ENCODE assay signal across 1 cellular context in the genomic region with DNA sequence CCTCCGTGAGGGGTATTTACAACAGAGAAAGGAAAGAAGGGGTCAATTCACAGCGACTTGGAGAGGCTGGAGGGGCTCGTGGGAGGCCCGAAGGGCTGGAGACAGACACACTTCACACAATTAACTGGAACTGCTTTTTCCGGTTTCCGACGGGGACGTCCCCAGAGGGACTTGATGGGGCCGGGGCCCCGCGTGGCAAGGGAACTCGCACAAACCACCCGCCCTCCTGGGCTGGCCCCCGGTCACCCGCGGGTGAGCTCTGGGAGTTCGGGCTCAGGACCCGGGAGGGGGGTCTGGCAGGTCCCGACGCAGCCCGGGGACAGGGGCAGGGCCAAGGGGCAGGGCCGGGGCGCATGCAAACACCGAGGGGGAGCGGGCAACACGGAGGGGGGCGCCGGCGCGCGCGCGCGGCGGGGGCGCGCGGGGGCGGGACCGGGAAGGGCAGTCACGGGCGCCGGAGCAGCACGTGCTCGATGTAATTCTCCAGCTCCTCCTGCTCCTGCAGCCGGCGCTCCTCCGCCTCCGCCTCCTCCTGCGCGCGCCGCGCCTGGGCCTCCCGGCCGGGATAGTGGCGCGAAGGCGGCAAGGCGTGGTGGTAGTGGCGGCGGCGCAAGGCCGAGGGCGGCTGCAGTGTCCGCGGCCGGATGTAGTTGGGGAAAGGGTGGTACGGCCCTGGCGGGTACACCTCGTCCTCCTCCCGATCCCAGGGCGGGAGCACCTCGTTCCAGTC.
TF ChIP-seq lines count a peak whose summit lies in the region.

No MANE protein-coding gene starts in this region.

TF ChIP-seq in HEK293, 187 proteins besides CTCF, POLR2A, EP300 and RAD21 (continued from another document and continues in another):
- TF ChIP-seq KLF7 (tag by site-specific recombination; IDR thresholded peaks at IDR 0.05; ENCODE audit: borderline replicate concordance), result no peak
- TF ChIP-seq, protein P1, sequence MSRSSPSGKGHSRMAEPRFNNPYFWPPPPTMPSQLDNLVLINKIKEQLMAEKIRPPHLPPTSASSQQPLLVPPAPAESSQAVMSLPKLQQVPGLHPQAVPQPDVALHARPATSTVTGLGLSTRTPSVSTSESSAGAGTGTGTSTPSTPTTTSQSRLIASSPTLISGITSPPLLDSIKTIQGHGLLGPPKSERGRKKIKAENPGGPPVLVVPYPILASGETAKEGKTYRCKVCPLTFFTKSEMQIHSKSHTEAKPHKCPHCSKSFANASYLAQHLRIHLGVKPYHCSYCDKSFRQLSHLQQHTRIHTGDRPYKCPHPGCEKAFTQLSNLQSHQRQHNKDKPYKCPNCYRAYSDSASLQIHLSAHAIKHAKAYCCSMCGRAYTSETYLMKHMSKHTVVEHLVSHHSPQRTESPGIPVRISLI (tag by site-specific recombination; IDR thresholded peaks at IDR 0.05), result no peak
- no peak for TF ChIP-seq ZNF837 (tag by site-specific recombination; IDR thresholded peaks at IDR 0.05)
- TF ChIP-seq GLIS2 (tag by site-specific recombination; IDR thresholded peaks at IDR 0.05), result peak; percentile 85
- no peak for TF ChIP-seq ZNF248 (tag by site-specific recombination; IDR thresholded peaks at IDR 0.05)
- TF ChIP-seq ZNF157 (tag by site-specific recombination; IDR thresholded peaks at IDR 0.05), result no peak
- TF ChIP-seq, protein P2, sequence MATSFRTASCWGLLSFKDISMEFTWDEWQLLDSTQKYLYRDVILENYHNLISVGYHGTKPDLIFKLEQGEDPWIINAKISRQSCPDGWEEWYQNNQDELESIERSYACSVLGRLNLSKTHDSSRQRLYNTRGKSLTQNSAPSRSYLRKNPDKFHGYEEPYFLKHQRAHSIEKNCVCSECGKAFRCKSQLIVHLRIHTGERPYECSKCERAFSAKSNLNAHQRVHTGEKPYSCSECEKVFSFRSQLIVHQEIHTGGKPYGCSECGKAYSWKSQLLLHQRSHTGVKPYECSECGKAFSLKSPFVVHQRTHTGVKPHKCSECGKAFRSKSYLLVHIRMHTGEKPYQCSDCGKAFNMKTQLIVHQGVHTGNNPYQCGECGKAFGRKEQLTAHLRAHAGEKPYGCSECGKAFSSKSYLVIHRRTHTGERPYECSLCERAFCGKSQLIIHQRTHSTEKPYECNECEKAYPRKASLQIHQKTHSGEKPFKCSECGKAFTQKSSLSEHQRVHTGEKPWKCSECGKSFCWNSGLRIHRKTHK (tag by site-specific recombination; IDR thresholded peaks at IDR 0.05), result no peak
- TF ChIP-seq ZNF341 (tag by site-specific recombination; IDR thresholded peaks at IDR 0.05; ENCODE audit: low read depth), result no peak; the same call in 1 of the 2 replicates
- TF ChIP-seq, protein P3, sequence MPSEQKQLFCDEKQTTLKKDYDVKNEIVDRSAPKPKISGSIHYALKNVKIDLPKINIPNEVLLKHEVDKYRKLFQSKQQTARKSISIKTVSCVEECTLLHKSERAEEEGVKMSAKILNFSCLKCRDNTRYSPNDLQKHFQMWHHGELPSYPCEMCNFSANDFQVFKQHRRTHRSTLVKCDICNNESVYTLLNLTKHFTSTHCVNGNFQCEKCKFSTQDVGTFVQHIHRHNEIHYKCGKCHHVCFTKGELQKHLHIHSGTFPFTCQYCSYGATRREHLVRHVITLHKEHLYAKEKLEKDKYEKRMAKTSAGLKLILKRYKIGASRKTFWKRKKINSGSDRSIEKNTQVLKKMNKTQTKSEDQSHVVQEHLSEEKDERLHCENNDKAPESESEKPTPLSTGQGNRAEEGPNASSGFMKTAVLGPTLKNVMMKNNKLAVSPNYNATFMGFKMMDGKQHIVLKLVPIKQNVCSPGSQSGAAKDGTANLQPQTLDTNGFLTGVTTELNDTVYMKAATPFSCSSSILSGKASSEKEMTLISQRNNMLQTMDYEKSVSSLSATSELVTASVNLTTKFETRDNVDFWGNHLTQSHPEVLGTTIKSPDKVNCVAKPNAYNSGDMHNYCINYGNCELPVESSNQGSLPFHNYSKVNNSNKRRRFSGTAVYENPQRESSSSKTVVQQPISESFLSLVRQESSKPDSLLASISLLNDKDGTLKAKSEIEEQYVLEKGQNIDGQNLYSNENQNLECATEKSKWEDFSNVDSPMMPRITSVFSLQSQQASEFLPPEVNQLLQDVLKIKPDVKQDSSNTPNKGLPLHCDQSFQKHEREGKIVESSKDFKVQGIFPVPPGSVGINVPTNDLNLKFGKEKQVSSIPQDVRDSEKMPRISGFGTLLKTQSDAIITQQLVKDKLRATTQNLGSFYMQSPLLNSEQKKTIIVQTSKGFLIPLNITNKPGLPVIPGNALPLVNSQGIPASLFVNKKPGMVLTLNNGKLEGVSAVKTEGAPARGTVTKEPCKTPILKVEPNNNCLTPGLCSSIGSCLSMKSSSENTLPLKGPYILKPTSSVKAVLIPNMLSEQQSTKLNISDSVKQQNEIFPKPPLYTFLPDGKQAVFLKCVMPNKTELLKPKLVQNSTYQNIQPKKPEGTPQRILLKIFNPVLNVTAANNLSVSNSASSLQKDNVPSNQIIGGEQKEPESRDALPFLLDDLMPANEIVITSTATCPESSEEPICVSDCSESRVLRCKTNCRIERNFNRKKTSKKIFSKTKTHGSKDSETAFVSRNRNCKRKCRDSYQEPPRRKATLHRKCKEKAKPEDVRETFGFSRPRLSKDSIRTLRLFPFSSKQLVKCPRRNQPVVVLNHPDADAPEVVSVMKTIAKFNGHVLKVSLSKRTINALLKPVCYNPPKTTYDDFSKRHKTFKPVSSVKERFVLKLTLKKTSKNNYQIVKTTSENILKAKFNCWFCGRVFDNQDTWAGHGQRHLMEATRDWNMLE (tag by site-specific recombination; conservative IDR thresholded peaks at IDR 0.05; ENCODE audit: low read depth), result no peak
- no peak for TF ChIP-seq ZNF146 (tag by site-specific recombination; IDR thresholded peaks at IDR 0.05)
- no peak for TF ChIP-seq ZNF404 (tag by site-specific recombination; IDR thresholded peaks at IDR 0.05)
- TF ChIP-seq, protein P4, sequence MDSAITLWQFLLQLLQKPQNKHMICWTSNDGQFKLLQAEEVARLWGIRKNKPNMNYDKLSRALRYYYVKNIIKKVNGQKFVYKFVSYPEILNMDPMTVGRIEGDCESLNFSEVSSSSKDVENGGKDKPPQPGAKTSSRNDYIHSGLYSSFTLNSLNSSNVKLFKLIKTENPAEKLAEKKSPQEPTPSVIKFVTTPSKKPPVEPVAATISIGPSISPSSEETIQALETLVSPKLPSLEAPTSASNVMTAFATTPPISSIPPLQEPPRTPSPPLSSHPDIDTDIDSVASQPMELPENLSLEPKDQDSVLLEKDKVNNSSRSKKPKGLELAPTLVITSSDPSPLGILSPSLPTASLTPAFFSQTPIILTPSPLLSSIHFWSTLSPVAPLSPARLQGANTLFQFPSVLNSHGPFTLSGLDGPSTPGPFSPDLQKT (IDR thresholded peaks at IDR 0.05; ENCODE audit: borderline replicate concordance, low read depth, low read length), result no peak
- no peak for TF ChIP-seq ZNF121 (tag by site-specific recombination; IDR thresholded peaks at IDR 0.05)
- no peak for TF ChIP-seq ZNF138 (tag by site-specific recombination; IDR thresholded peaks at IDR 0.05; ENCODE audit: borderline replicate concordance)
- no peak for TF ChIP-seq RBAK (tag by site-specific recombination; IDR thresholded peaks at IDR 0.05)
- TF ChIP-seq, protein P5, sequence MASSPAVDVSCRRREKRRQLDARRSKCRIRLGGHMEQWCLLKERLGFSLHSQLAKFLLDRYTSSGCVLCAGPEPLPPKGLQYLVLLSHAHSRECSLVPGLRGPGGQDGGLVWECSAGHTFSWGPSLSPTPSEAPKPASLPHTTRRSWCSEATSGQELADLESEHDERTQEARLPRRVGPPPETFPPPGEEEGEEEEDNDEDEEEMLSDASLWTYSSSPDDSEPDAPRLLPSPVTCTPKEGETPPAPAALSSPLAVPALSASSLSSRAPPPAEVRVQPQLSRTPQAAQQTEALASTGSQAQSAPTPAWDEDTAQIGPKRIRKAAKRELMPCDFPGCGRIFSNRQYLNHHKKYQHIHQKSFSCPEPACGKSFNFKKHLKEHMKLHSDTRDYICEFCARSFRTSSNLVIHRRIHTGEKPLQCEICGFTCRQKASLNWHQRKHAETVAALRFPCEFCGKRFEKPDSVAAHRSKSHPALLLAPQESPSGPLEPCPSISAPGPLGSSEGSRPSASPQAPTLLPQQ (tag by site-specific recombination; IDR thresholded peaks at IDR 0.05), result no peak
- TF ChIP-seq ZNF292 (tag by site-specific recombination; IDR thresholded peaks at IDR 0.05; ENCODE audit: borderline replicate concordance, low read depth), result no peak
- TF ChIP-seq ZEB2 (tag by site-specific recombination; IDR thresholded peaks at IDR 0.05), result no peak
- TF ChIP-seq, protein P6, sequence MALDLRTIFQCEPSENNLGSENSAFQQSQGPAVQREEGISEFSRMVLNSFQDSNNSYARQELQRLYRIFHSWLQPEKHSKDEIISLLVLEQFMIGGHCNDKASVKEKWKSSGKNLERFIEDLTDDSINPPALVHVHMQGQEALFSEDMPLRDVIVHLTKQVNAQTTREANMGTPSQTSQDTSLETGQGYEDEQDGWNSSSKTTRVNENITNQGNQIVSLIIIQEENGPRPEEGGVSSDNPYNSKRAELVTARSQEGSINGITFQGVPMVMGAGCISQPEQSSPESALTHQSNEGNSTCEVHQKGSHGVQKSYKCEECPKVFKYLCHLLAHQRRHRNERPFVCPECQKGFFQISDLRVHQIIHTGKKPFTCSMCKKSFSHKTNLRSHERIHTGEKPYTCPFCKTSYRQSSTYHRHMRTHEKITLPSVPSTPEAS (tag by site-specific recombination; IDR thresholded peaks at IDR 0.05), result no peak
- TF ChIP-seq ZSCAN23 (tag by site-specific recombination; IDR thresholded peaks at IDR 0.05), result no peak
- no peak for TF ChIP-seq ZNF677 (tag by site-specific recombination; IDR thresholded peaks at IDR 0.05)
- TF ChIP-seq SALL2 (tag by site-specific recombination; IDR thresholded peaks at IDR 0.05; ENCODE audit: borderline replicate concordance), result no peak
- TF ChIP-seq ZNF184 (tag by site-specific recombination; IDR thresholded peaks at IDR 0.05), result no peak
- TF ChIP-seq ZNF521 (tag by site-specific recombination; IDR thresholded peaks at IDR 0.05), result no peak
- TF ChIP-seq ZSCAN30 (tag by site-specific recombination; IDR thresholded peaks at IDR 0.05), result peak; percentile 56; the same call in 1 of the 2 replicates
- TF ChIP-seq, protein P7, sequence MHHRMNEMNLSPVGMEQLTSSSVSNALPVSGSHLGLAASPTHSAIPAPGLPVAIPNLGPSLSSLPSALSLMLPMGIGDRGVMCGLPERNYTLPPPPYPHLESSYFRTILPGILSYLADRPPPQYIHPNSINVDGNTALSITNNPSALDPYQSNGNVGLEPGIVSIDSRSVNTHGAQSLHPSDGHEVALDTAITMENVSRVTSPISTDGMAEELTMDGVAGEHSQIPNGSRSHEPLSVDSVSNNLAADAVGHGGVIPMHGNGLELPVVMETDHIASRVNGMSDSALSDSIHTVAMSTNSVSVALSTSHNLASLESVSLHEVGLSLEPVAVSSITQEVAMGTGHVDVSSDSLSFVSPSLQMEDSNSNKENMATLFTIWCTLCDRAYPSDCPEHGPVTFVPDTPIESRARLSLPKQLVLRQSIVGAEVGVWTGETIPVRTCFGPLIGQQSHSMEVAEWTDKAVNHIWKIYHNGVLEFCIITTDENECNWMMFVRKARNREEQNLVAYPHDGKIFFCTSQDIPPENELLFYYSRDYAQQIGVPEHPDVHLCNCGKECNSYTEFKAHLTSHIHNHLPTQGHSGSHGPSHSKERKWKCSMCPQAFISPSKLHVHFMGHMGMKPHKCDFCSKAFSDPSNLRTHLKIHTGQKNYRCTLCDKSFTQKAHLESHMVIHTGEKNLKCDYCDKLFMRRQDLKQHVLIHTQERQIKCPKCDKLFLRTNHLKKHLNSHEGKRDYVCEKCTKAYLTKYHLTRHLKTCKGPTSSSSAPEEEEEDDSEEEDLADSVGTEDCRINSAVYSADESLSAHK (tag by site-specific recombination; IDR thresholded peaks at IDR 0.05), result no peak
- TF ChIP-seq ZNF596 (tag by site-specific recombination; IDR thresholded peaks at IDR 0.05), result no peak
- TF ChIP-seq ZNF24 (tag by site-specific recombination; IDR thresholded peaks at IDR 0.05), result no peak
- no peak for TF ChIP-seq ZNF747 (tag by site-specific recombination; IDR thresholded peaks at IDR 0.05)
- no peak for TF ChIP-seq ZNF658 (tag by site-specific recombination; IDR thresholded peaks at IDR 0.05)
- no peak for TF ChIP-seq ZNF654 (tag by site-specific recombination; IDR thresholded peaks at IDR 0.05; ENCODE audit: low read depth)
- TF ChIP-seq ZNF558 (tag by site-specific recombination; IDR thresholded peaks at IDR 0.05), result no peak
- TF ChIP-seq, protein P8, sequence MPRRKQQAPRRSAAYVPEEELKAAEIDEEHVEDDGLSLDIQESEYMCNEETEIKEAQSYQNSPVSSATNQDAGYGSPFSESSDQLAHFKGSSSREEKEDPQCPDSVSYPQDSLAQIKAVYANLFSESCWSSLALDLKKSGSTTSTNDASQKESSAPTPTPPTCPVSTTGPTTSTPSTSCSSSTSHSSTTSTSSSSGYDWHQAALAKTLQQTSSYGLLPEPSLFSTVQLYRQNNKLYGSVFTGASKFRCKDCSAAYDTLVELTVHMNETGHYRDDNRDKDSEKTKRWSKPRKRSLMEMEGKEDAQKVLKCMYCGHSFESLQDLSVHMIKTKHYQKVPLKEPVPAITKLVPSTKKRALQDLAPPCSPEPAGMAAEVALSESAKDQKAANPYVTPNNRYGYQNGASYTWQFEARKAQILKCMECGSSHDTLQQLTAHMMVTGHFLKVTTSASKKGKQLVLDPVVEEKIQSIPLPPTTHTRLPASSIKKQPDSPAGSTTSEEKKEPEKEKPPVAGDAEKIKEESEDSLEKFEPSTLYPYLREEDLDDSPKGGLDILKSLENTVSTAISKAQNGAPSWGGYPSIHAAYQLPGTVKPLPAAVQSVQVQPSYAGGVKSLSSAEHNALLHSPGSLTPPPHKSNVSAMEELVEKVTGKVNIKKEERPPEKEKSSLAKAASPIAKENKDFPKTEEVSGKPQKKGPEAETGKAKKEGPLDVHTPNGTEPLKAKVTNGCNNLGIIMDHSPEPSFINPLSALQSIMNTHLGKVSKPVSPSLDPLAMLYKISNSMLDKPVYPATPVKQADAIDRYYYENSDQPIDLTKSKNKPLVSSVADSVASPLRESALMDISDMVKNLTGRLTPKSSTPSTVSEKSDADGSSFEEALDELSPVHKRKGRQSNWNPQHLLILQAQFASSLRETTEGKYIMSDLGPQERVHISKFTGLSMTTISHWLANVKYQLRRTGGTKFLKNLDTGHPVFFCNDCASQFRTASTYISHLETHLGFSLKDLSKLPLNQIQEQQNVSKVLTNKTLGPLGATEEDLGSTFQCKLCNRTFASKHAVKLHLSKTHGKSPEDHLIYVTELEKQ (tag by site-specific recombination; IDR thresholded peaks at IDR 0.05; ENCODE audit: borderline replicate concordance), result no peak
- TF ChIP-seq ZNF366 (tag by site-specific recombination; conservative IDR thresholded peaks at IDR 0.05), result no peak
- TF ChIP-seq ZNF830 (tag by site-specific recombination; IDR thresholded peaks at IDR 0.05; ENCODE audit: low read depth), result no peak
- TF ChIP-seq, protein P9, sequence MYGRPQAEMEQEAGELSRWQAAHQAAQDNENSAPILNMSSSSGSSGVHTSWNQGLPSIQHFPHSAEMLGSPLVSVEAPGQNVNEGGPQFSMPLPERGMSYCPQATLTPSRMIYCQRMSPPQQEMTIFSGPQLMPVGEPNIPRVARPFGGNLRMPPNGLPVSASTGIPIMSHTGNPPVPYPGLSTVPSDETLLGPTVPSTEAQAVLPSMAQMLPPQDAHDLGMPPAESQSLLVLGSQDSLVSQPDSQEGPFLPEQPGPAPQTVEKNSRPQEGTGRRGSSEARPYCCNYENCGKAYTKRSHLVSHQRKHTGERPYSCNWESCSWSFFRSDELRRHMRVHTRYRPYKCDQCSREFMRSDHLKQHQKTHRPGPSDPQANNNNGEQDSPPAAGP (tag by site-specific recombination; IDR thresholded peaks at IDR 0.05), result no peak; the same call in 1 of the 2 replicates
- no peak for TF ChIP-seq ZNF211 (tag by site-specific recombination; IDR thresholded peaks at IDR 0.05; ENCODE audit: low read depth)
- TF ChIP-seq OVOL3 (tag by site-specific recombination; IDR thresholded peaks at IDR 0.05), result no peak
- no peak for TF ChIP-seq ZNF354C (tag by site-specific recombination; IDR thresholded peaks at IDR 0.05; ENCODE audit: borderline replicate concordance, low read depth)
- no peak for TF ChIP-seq ZNF530 (tag by site-specific recombination; IDR thresholded peaks at IDR 0.05; ENCODE audit: low read depth)
- TF ChIP-seq ZNF426 (tag by site-specific recombination; IDR thresholded peaks at IDR 0.05), result no peak
